8 cellular contexts compared by ENCODE assay signal in the genomic region with DNA sequence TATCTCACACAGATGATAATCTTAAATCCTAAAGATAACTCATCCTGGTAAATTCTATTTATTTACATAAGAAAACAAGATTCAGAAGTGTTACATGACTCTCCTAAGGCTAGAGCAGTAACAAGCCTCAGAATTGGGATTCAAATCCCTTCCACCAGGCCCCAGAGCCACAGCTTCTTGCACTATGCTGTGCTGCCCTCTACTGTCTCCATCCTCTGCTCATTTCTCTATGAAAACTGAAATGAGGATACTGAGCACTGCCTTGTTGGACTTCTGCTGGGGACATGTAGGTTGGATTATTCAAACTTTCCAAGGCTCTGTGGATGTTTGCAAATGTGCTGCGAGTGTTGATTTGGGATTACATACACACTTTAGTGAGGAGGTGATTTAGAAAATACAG. TPM values are rescaled to one million over a fixed set of nuclear protein-coding genes. Genes with fewer than 3 reads are reported as not detected.
DNase-seq lines count a peak whose midpoint lies in the region; ATAC-seq and FAIRE-seq lines count a peak whose summit lies in the region.

No MANE protein-coding gene starts in this region.

- H3K27ac Mint-ChIP-seq in activated T-helper 17 cell treated with anti-CD3 and anti-CD28 coated beads, Interleukin-2, amount 50 U/mL, for 72 hours: no peak overlapping the region

- no peaks in the 10 kb centered on the region for H3K27me3 ChIP-seq in HAP-1 (ENCODE audit: low read depth)

- H3K36me3 Mint-ChIP-seq in activated T-helper 17 cell treated with anti-CD3 and anti-CD28 coated beads, Interleukin-2, amount 50 U/mL, for 72 hours (ENCODE audit: low read depth): peaks cover 70% of the 10 kb centered on the region

- DNase-seq in NOMO-1 treated with DMSO at 0.1 percent for 48 hours (lab: John Stamatoyannopoulos, UW; ENCODE audit: unreplicated experiment): peak; percentile 27
- DNase-seq in NOMO-1 treated with dmso at 0.1 percent for 144 hours (lab: John Stamatoyannopoulos, UW; ENCODE audit: unreplicated experiment): no peak
- peak; percentile 37 to 53 for DNase-seq in HAP-1 (ENCODE audit: low spot score in 2 of 2)
- peak; percentile 41 for DNase-seq in NCI-H2107 treated with DMSO at 0.1 percent for 48 hours (lab: John Stamatoyannopoulos, UW; ENCODE audit: unreplicated experiment)
- DNase-seq in iris pigment epithelial cell (ENCODE audit: low read depth): peak; percentile 58
- no peak for DNase-seq in HTR-8/SVneo (ENCODE audit: insufficient read length, low spot score)
- no peak for DNase-seq in retina

- no peaks in the 10 kb centered on the region for H3K4me1 ChIP-seq in HAP-1

- no peak overlapping the region for H3K4me3 Mint-ChIP-seq in activated T-helper 17 cell treated with anti-CD3 and anti-CD28 coated beads, Interleukin-2, amount 50 U/mL, for 72 hours

- H3K27me3 Mint-ChIP-seq in activated T-helper 17 cell treated with anti-CD3 and anti-CD28 coated beads, Interleukin-2, amount 50 U/mL, for 72 hours: no peaks in the 10 kb centered on the region

- H3K36me3 ChIP-seq in HAP-1 (replicated peaks): peaks cover 19% of the 10 kb centered on the region

- ATAC-seq in activated T-helper 17 cell treated with anti-CD3 and anti-CD28 coated beads, Interleukin-2, amount 50 U/mL, for 72 hours (replicated peaks): peak; percentile 57

- no peak for FAIRE-seq in HTR-8/SVneo (lab: Jason Lieb, UNC)

- no peak overlapping the region for H3K4me3 ChIP-seq in HAP-1

- in situ Hi-C loops in HAP-1 (cut with MboI; ENCODE audit: low sequenced_read_pairs): no loop called here

- H3K4me1 Mint-ChIP-seq in activated T-helper 17 cell treated with anti-CD3 and anti-CD28 coated beads, Interleukin-2, amount 50 U/mL, for 72 hours: no peaks in the 10 kb centered on the region

- no peaks in the 10 kb centered on the region for H3K9me3 Mint-ChIP-seq in activated T-helper 17 cell treated with anti-CD3 and anti-CD28 coated beads, Interleukin-2, amount 50 U/mL, for 72 hours

- no peaks in the 10 kb centered on the region for H3K9me3 ChIP-seq in HAP-1

RNA-seq across cellular contexts. Expression of gene C12orf50, which starts 23.5 kb away (rescaled TPM):
- total RNA-seq in activated T-helper 17 cell treated with anti-CD3 and anti-CD28 coated beads, Interleukin-2, amount 50 U/mL, for 72 hours: under 1 TPM in 1 of 2 donors, not detected in 1; 0.29 TPM

Comparison
In these comparisons a context has a peak if more than half of its experiments do, and no peak if none do; other contexts are left out.
1. DNase-seq: peak in NOMO-1 treated with DMSO at 0.1 percent for 48 hours (single experiment), HAP-1 (2 of 2), NCI-H2107 treated with DMSO at 0.1 percent for 48 hours (single experiment) and iris pigment epithelial cell (single experiment); none in NOMO-1 treated with dmso at 0.1 percent for 144 hours (single experiment), HTR-8/SVneo (single experiment) and retina (single experiment).